ENCODE assay signal across 27 cellular contexts in the genomic region with DNA sequence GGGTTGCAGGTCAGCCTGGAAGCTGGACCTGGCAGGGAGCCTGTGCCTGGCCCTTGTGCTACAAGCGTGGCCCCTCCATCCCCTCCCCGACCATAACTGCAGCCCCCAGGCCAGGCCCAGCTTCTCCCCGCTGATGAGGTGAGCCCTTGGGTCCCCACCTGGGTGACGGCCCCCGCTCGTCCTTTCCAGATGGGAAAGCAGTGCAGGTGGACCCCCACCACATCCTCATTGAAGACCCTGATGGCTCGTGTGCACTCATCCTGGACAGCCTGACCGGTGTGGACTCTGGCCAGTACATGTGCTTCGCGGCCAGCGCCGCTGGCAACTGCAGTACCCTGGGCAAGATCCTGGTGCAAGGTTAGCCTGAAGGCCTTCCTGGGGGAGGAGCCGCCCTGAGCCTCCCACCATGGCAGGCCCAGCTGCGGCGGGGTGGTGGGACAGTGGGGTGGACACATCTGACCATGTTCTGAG. TPM values are rescaled to one million over a fixed set of nuclear protein-coding genes. Genes with fewer than 3 reads are reported as not detected.
DNase-seq lines count a peak whose midpoint lies in the region; ATAC-seq and TF ChIP-seq lines count a peak whose summit lies in the region.
"Had no signal": no experiment of that assay in that cellular context is flagged by ENCODE, and none has a peak within 500 bp of the region (broad histone marks: within the 10 kb centered on the region; RNA-seq: fewer than 3 reads in every experiment).

No MANE protein-coding gene starts in this region.

- H3K9me3 ChIP-seq in uterus = no peaks in the 10 kb centered on the region
- H3K9me3 ChIP-seq: Caco-2, colonic mucosa, transverse colon had no signal

- no peak overlapping the region for H3K4me3 Mint-ChIP-seq in activated naive CD8-positive, alpha-beta T cell treated with anti-CD3 and anti-CD28 coated beads, Interleukin-2, amount 10 ng/mL, durations not matched to agents 7 days and 5 days
- H3K4me3 Mint-ChIP-seq in activated naive CD8-positive, alpha-beta T cell treated with anti-CD3 and anti-CD28 coated beads for 36 hours = no peak overlapping the region
- H3K4me3 Mint-ChIP-seq in nephron progenitor cell = no peak overlapping the region
- H3K4me3 Mint-ChIP-seq in type B pancreatic cell = no peak overlapping the region
- H3K4me3 Mint-ChIP-seq: mesothelial cell of epicardium; nephron; stimulated activated naive CD8-positive, alpha-beta T cell treated with anti-CD3 and anti-CD28 coated beads, Interleukin-15, Interleukin-2, amounts not matched to agents 100 ng/mL and 50 ng/mL, for 24 hours had no signal

- POLR2A ChIA-PET in activated naive CD8-positive, alpha-beta T cell treated with anti-CD3 and anti-CD28 coated beads, Interleukin-2, amount 10 ng/mL, durations not matched to agents 7 days and 5 days (lab: Charles Lee) = no interaction called here

- no peaks in the 10 kb centered on the region for H3K27me3 ChIP-seq in uterus
- H3K27me3 ChIP-seq: BLaER1, brain microvascular endothelial cell, colonic mucosa, transverse colon had no signal

- TF ChIP-seq POLR2A in uterus (IDR thresholded peaks at IDR 0.05) = no peak

- H3K36me3 Mint-ChIP-seq in activated naive CD8-positive, alpha-beta T cell treated with anti-CD3 and anti-CD28 coated beads, Interleukin-2, amount 10 ng/mL, durations not matched to agents 7 days and 5 days = no peaks in the 10 kb centered on the region
- no peaks in the 10 kb centered on the region for H3K36me3 Mint-ChIP-seq in activated naive CD8-positive, alpha-beta T cell treated with anti-CD3 and anti-CD28 coated beads for 36 hours
- H3K36me3 Mint-ChIP-seq in nephron progenitor cell (ENCODE audit: low read depth) = peaks cover 13% of the 10 kb centered on the region
- no peaks in the 10 kb centered on the region for H3K36me3 Mint-ChIP-seq in type B pancreatic cell

- intact Hi-C loops in cardiac septum (cut with DNase I) = loop anchor here (5.0 kb wide), 1 partner anchor 43 kb away; no protein-coding TSS in a partner anchor
- intact Hi-C loops in uterus (cut with DNase I; ENCODE audit: low total_unique reads) = no loop called here

- H3K27ac Mint-ChIP-seq in activated naive CD8-positive, alpha-beta T cell treated with anti-CD3 and anti-CD28 coated beads, Interleukin-2, amount 10 ng/mL, durations not matched to agents 7 days and 5 days = no peak overlapping the region
- H3K27ac Mint-ChIP-seq in activated naive CD8-positive, alpha-beta T cell treated with anti-CD3 and anti-CD28 coated beads for 36 hours = no peak overlapping the region
- H3K27ac Mint-ChIP-seq in nephron progenitor cell = no peak overlapping the region
- no peak overlapping the region for H3K27ac Mint-ChIP-seq in type B pancreatic cell
- H3K27ac Mint-ChIP-seq: nephron, progenitor cell of endocrine pancreas had no signal

- H3K4me1 Mint-ChIP-seq in activated naive CD8-positive, alpha-beta T cell treated with anti-CD3 and anti-CD28 coated beads, Interleukin-2, amount 10 ng/mL, durations not matched to agents 7 days and 5 days = no peaks in the 10 kb centered on the region
- no peaks in the 10 kb centered on the region for H3K4me1 Mint-ChIP-seq in activated naive CD8-positive, alpha-beta T cell treated with anti-CD3 and anti-CD28 coated beads for 36 hours
- peaks cover 15% of the 10 kb centered on the region for H3K4me1 Mint-ChIP-seq in nephron progenitor cell
- H3K4me1 Mint-ChIP-seq in type B pancreatic cell (ENCODE audit: unreplicated experiment) = no peaks in the 10 kb centered on the region
- H3K4me1 Mint-ChIP-seq: nephron had no signal

- no peaks in the 10 kb centered on the region for H3K4me1 ChIP-seq in uterus
- H3K4me1 ChIP-seq: BLaER1, Caco-2, colonic mucosa, transverse colon had no signal

- H3K9me3 Mint-ChIP-seq in activated naive CD8-positive, alpha-beta T cell treated with anti-CD3 and anti-CD28 coated beads, Interleukin-2, amount 10 ng/mL, durations not matched to agents 7 days and 5 days = no peaks in the 10 kb centered on the region
- H3K9me3 Mint-ChIP-seq in activated naive CD8-positive, alpha-beta T cell treated with anti-CD3 and anti-CD28 coated beads for 36 hours = no peaks in the 10 kb centered on the region
- no peaks in the 10 kb centered on the region for H3K9me3 Mint-ChIP-seq in nephron progenitor cell
- no peaks in the 10 kb centered on the region for H3K9me3 Mint-ChIP-seq in type B pancreatic cell
- H3K9me3 Mint-ChIP-seq: mesothelial cell of epicardium; nephron; stimulated activated naive CD8-positive, alpha-beta T cell treated with anti-CD3 and anti-CD28 coated beads, Interleukin-15, Interleukin-2, amounts not matched to agents 100 ng/mL and 50 ng/mL, for 24 hours had no signal

- TF ChIP-seq CTCF in nephron progenitor cell (IDR thresholded peaks at IDR 0.05) (no peak), uterus (IDR thresholded peaks at IDR 0.05) (no peak), type B pancreatic cell (conservative IDR thresholded peaks at IDR 0.05) (no peak)

- peak; percentile 22 for DNase-seq in activated naive CD8-positive, alpha-beta T cell treated with anti-CD3 and anti-CD28 coated beads, Interleukin-2, amount 10 ng/mL, durations not matched to agents 7 days and 5 days
- no peak for DNase-seq in activated naive CD8-positive, alpha-beta T cell treated with anti-CD3 and anti-CD28 coated beads for 36 hours
- DNase-seq in cardiac septum (ENCODE audit: low spot score) (peak; percentile 74), nephron progenitor cell (peak; percentile 1), uterus (peak; percentile 11 to 13), T1000 (lab: John Stamatoyannopoulos, UW) (no peak), type B pancreatic cell (ENCODE audit: extremely low spot score, unreplicated experiment) (no peak)
- DNase-seq: brain microvascular endothelial cell; colonic mucosa; DND-41; kidney glomerular epithelial cell; NCI-H1694; NCI-H2171 treated with DMSO at 0.1 percent for 48 hours; NCI-H69; RPMI8226; stimulated activated CD4-positive, alpha-beta T cell treated with anti-CD3 and anti-CD28 coated beads, Interleukin-4, amount 100 ng/mL, for 4 hours; transverse colon had no signal

- H3K27me3 Mint-ChIP-seq in activated naive CD8-positive, alpha-beta T cell treated with anti-CD3 and anti-CD28 coated beads, Interleukin-2, amount 10 ng/mL, durations not matched to agents 7 days and 5 days = no peaks in the 10 kb centered on the region
- H3K27me3 Mint-ChIP-seq in activated naive CD8-positive, alpha-beta T cell treated with anti-CD3 and anti-CD28 coated beads for 36 hours = no peaks in the 10 kb centered on the region
- H3K27me3 Mint-ChIP-seq in nephron progenitor cell (ENCODE audit: low read depth, poor library complexity) (peaks cover 10% of the 10 kb centered on the region), type B pancreatic cell (no peaks in the 10 kb centered on the region)
- H3K27me3 Mint-ChIP-seq: progenitor cell of endocrine pancreas; stimulated activated naive CD8-positive, alpha-beta T cell treated with anti-CD3 and anti-CD28 coated beads, Interleukin-15, Interleukin-2, amounts not matched to agents 100 ng/mL and 50 ng/mL, for 24 hours had no signal

- no peak overlapping the region for H3K4me3 ChIP-seq in uterus
- H3K4me3 ChIP-seq: BLaER1, colonic mucosa, GM12878, K562, transverse colon had no signal

- H3K36me3 ChIP-seq in uterus = no peaks in the 10 kb centered on the region
- H3K36me3 ChIP-seq: brain microvascular endothelial cell, colonic mucosa, transverse colon had no signal

- H3K27ac ChIP-seq in uterus = no peak overlapping the region
- H3K27ac ChIP-seq: BLaER1, brain microvascular endothelial cell, colonic mucosa, transverse colon had no signal

- no peak for ATAC-seq in activated naive CD8-positive, alpha-beta T cell treated with anti-CD3 and anti-CD28 coated beads, Interleukin-2, amount 10 ng/mL, durations not matched to agents 7 days and 5 days (ENCODE audit: low read depth)
- ATAC-seq in HG03354 (IDR thresholded peaks at IDR 0.05; ENCODE audit: poor library complexity, severe bottlenecking, unreplicated experiment) = no peak
- ATAC-seq: GM12878, HCT116, K562 had no signal

RNA-seq across cellular contexts. Expression of gene TRIM11, which starts 56.9 kb away (rescaled TPM):
- total RNA-seq in activated naive CD8-positive, alpha-beta T cell treated with anti-CD3 and anti-CD28 coated beads, Interleukin-2, amount 10 ng/mL, durations not matched to agents 7 days and 5 days = 10 to 100 TPM; 66.6 to 73.2 TPM
- 10 to 100 TPM; 32.7 to 36.1 TPM for total RNA-seq in activated naive CD8-positive, alpha-beta T cell treated with anti-CD3 and anti-CD28 coated beads for 36 hours
- 7.3 TPM for total RNA-seq in cardiac septum
- total RNA-seq in uterus = 10 to 100 TPM in 2 of 4 donors, 1 to 10 TPM in 2; 3.3 to 20.9 (median 11.7) TPM
- 33.6 and 38.0 TPM in 2 replicates for total RNA-seq in type B pancreatic cell (ENCODE audit: low replicate concordance)

Comparison
In these comparisons a context has a peak if more than half of its experiments do, and no peak if none do; other contexts are left out.
1. DNase-seq: peak in activated naive CD8-positive, alpha-beta T cell treated with anti-CD3 and anti-CD28 coated beads, Interleukin-2, amount 10 ng/mL, durations not matched to agents 7 days and 5 days (single experiment), cardiac septum (single experiment), nephron progenitor cell (single experiment) and uterus (2 of 2); none in activated naive CD8-positive, alpha-beta T cell treated with anti-CD3 and anti-CD28 coated beads for 36 hours (single experiment), T1000 (single experiment) and type B pancreatic cell (single experiment).